1 cellular context compared by ENCODE assay signal in the genomic region with DNA sequence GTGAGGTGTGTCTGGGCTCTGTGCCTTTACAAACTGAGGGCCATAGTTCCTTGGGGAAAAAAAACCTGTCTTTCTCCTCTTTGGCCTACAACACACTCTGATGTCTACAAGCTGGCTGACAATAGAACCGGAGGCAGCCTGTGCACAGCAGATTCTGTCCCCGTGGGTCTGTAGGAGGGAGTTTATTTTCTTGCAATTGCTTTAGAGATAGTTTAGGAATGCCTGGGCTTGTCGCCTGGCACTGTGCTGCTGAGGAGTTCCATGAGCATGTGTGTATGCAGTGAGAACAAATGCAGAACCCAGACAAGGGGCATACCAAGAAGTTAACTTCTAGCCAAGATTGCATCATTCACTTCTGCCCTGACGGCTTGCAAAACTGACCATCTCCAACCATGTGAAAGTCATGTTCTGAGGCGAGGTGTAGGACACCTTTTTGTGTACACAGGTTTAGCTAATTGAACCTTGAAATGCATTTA.
TF ChIP-seq lines count a peak whose summit lies in the region.

No MANE protein-coding gene starts in this region.

TF ChIP-seq in SK-N-SH, 30 proteins besides CTCF, POLR2A, EP300 and RAD21 (continued from another document):
- TF ChIP-seq, protein P1, sequence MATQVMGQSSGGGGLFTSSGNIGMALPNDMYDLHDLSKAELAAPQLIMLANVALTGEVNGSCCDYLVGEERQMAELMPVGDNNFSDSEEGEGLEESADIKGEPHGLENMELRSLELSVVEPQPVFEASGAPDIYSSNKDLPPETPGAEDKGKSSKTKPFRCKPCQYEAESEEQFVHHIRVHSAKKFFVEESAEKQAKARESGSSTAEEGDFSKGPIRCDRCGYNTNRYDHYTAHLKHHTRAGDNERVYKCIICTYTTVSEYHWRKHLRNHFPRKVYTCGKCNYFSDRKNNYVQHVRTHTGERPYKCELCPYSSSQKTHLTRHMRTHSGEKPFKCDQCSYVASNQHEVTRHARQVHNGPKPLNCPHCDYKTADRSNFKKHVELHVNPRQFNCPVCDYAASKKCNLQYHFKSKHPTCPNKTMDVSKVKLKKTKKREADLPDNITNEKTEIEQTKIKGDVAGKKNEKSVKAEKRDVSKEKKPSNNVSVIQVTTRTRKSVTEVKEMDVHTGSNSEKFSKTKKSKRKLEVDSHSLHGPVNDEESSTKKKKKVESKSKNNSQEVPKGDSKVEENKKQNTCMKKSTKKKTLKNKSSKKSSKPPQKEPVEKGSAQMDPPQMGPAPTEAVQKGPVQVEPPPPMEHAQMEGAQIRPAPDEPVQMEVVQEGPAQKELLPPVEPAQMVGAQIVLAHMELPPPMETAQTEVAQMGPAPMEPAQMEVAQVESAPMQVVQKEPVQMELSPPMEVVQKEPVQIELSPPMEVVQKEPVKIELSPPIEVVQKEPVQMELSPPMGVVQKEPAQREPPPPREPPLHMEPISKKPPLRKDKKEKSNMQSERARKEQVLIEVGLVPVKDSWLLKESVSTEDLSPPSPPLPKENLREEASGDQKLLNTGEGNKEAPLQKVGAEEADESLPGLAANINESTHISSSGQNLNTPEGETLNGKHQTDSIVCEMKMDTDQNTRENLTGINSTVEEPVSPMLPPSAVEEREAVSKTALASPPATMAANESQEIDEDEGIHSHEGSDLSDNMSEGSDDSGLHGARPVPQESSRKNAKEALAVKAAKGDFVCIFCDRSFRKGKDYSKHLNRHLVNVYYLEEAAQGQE (IDR thresholded peaks at IDR 0.05; ENCODE audit: low read depth, low read length), result no peak
- no peak for TF ChIP-seq FOXM1 (IDR thresholded peaks at IDR 0.05; ENCODE audit: low read depth)
- no peak for TF ChIP-seq MAX (IDR thresholded peaks at IDR 0.05; ENCODE audit: low read depth)
- TF ChIP-seq ZBTB33 (IDR thresholded peaks at IDR 0.05; ENCODE audit: borderline replicate concordance, low read depth), result no peak
- TF ChIP-seq RFX5 (IDR thresholded peaks at IDR 0.05; ENCODE audit: low read length), result no peak
- TF ChIP-seq, protein P2, sequence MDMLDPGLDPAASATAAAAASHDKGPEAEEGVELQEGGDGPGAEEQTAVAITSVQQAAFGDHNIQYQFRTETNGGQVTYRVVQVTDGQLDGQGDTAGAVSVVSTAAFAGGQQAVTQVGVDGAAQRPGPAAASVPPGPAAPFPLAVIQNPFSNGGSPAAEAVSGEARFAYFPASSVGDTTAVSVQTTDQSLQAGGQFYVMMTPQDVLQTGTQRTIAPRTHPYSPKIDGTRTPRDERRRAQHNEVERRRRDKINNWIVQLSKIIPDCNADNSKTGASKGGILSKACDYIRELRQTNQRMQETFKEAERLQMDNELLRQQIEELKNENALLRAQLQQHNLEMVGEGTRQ (IDR thresholded peaks at IDR 0.05; ENCODE audit: borderline replicate concordance, low read depth, low read length), result no peak
- TF ChIP-seq MEF2A (IDR thresholded peaks at IDR 0.05; ENCODE audit: borderline replicate concordance, low read depth), result no peak
- TF ChIP-seq FOSL2 (IDR thresholded peaks at IDR 0.05; ENCODE audit: borderline replicate concordance, low read depth), result no peak
